In the genomic region with DNA sequence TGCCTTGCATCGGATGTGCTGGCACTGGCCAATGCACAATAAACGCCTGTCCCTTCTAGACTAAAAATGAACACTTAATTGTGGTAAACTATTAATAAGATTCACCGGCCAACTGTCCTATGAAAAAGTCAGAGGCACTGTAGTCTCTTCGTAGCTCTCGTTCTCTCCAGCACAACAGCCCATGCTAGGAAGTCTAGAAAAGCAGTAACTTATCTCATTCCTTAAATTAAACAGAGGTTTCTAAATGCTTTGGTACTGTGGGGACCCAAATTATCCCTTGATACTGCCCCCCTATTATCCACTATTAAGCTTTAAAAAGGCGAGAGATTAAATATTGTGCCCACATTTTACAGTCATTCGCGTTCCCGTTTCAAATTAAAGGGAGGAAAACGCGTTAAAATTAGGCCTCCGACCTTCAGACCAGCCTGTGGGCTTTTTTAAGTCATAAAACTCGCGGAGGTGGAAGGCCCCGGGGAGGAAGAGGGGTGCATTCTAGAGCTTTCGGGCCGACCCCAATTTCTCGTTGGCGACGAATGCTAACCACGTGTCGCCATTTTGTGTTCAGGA, we compare ENCODE assay signal across 8 cellular contexts. TPM values are rescaled to one million over a fixed set of nuclear protein-coding genes. Genes with fewer than 3 reads are reported as not detected.
DNase-seq lines count a peak whose midpoint lies in the region; ATAC-seq and TF ChIP-seq lines count a peak whose summit lies in the region.

No MANE protein-coding gene starts in this region.

- peaks cover 51% of the 10 kb centered on the region for H3K36me3 Mint-ChIP-seq in T-helper 2 cell treated with Interferon-gamma antibody and Interleukin-4, amounts not matched to agents 5 μg/mL and 100 μg/mL, for 36 hours (ENCODE audit: low read depth)
- peaks cover 57% of the 10 kb centered on the region for H3K36me3 Mint-ChIP-seq in activated CD4-positive, alpha-beta memory T cell treated with anti-CD3 and anti-CD28 coated beads, Interleukin-2, amount 10 ng/mL, durations not matched to agents 7 days and 5 days (ENCODE audit: low read depth)
- H3K36me3 Mint-ChIP-seq in glutamatergic neuron (ENCODE audit: unreplicated experiment): peaks cover 13% of the 10 kb centered on the region

- H3K27ac Mint-ChIP-seq in T-helper 2 cell treated with Interferon-gamma antibody and Interleukin-4, amounts not matched to agents 5 μg/mL and 100 μg/mL, for 36 hours: peak overlapping the region; percentile 99
- peak overlapping the region; percentile 100 for H3K27ac Mint-ChIP-seq in activated CD4-positive, alpha-beta memory T cell treated with anti-CD3 and anti-CD28 coated beads, Interleukin-2, amount 10 ng/mL, durations not matched to agents 7 days and 5 days
- peak overlapping the region; percentile 100 for H3K27ac Mint-ChIP-seq in glutamatergic neuron (ENCODE audit: unreplicated experiment)

- H3K27me3 Mint-ChIP-seq in T-helper 2 cell treated with Interferon-gamma antibody and Interleukin-4, amounts not matched to agents 5 μg/mL and 100 μg/mL, for 36 hours (ENCODE audit: low read depth): peaks cover 4% of the 10 kb centered on the region
- H3K27me3 Mint-ChIP-seq in activated CD4-positive, alpha-beta memory T cell treated with anti-CD3 and anti-CD28 coated beads, Interleukin-2, amount 10 ng/mL, durations not matched to agents 7 days and 5 days: no peaks in the 10 kb centered on the region
- peaks cover 33% of the 10 kb centered on the region for H3K27me3 Mint-ChIP-seq in glutamatergic neuron (ENCODE audit: unreplicated experiment)

- ATAC-seq in GM18498 (IDR thresholded peaks at IDR 0.05; ENCODE audit: unreplicated experiment) (no peak), GM21528 (IDR thresholded peaks at IDR 0.05; ENCODE audit: low FRiP score, unreplicated experiment) (no peak)

- no peaks in the 10 kb centered on the region for H3K9me3 Mint-ChIP-seq in T-helper 2 cell treated with Interferon-gamma antibody and Interleukin-4, amounts not matched to agents 5 μg/mL and 100 μg/mL, for 36 hours
- H3K9me3 Mint-ChIP-seq in activated CD4-positive, alpha-beta memory T cell treated with anti-CD3 and anti-CD28 coated beads, Interleukin-2, amount 10 ng/mL, durations not matched to agents 7 days and 5 days: no peaks in the 10 kb centered on the region
- H3K9me3 Mint-ChIP-seq in glutamatergic neuron (ENCODE audit: unreplicated experiment): peaks cover 32% of the 10 kb centered on the region

- POLR2A ChIA-PET in activated CD4-positive, alpha-beta memory T cell treated with anti-CD3 and anti-CD28 coated beads, Interleukin-2, amount 10 ng/mL, durations not matched to agents 7 days and 5 days (lab: Charles Lee): interaction anchor here (0.7 to 15.0 kb wide), 22 partner anchors 8 to 649 kb away, joined by 3 to 856 read pairs (median 11); a partner anchor contains a TSS

- no peak for TF ChIP-seq CTCF in glutamatergic neuron (IDR thresholded peaks at IDR 0.05; ENCODE audit: partially characterized antibody, unreplicated experiment)

- H3K4me3 Mint-ChIP-seq in T-helper 2 cell treated with Interferon-gamma antibody and Interleukin-4, amounts not matched to agents 5 μg/mL and 100 μg/mL, for 36 hours: peak overlapping the region; percentile 80
- H3K4me3 Mint-ChIP-seq in activated CD4-positive, alpha-beta memory T cell treated with anti-CD3 and anti-CD28 coated beads, Interleukin-2, amount 10 ng/mL, durations not matched to agents 7 days and 5 days: peak overlapping the region; percentile 98
- H3K4me3 Mint-ChIP-seq in glutamatergic neuron (ENCODE audit: unreplicated experiment): peak overlapping the region; percentile 86

- DNase-seq in T-helper 2 cell treated with Interferon-gamma antibody and Interleukin-4, amounts not matched to agents 5 μg/mL and 100 μg/mL, for 36 hours (ENCODE audit: low spot score): no peak
- DNase-seq in T-helper 2 cell: no peak
- DNase-seq in activated CD4-positive, alpha-beta memory T cell treated with anti-CD3 and anti-CD28 coated beads, Interleukin-2, amount 10 ng/mL, durations not matched to agents 7 days and 5 days: no peak
- DNase-seq in glutamatergic neuron: no peak
- DNase-seq in GM03348 (ENCODE audit: low spot score): no peak

- H3K4me3 ChIP-seq in skin epidermis: peak overlapping the region; percentile 54 to 96 (median 87)

- H3K4me1 Mint-ChIP-seq in T-helper 2 cell treated with Interferon-gamma antibody and Interleukin-4, amounts not matched to agents 5 μg/mL and 100 μg/mL, for 36 hours (ENCODE audit: low read depth): peaks cover 48% of the 10 kb centered on the region
- H3K4me1 Mint-ChIP-seq in activated CD4-positive, alpha-beta memory T cell treated with anti-CD3 and anti-CD28 coated beads, Interleukin-2, amount 10 ng/mL, durations not matched to agents 7 days and 5 days: peaks cover 57% of the 10 kb centered on the region
- H3K4me1 Mint-ChIP-seq in glutamatergic neuron (ENCODE audit: low read depth, unreplicated experiment): peaks cover 17% of the 10 kb centered on the region

- CTCF ChIA-PET in activated CD4-positive, alpha-beta memory T cell treated with anti-CD3 and anti-CD28 coated beads, Interleukin-2, amount 10 ng/mL, durations not matched to agents 7 days and 5 days (lab: Charles Lee): interaction anchor here (0.8 to 12.9 kb wide), 9 partner anchors 10 to 174 kb away, joined by 3 to 147 read pairs (median 5); a partner anchor contains a TSS

- H3K27ac ChIP-seq in skin epidermis: peak overlapping the region; percentile 94 to 100 (median 100)

RNA-seq across cellular contexts. Expression of a gene that starts 1.5 kb away (rescaled TPM):
- total RNA-seq in activated CD4-positive, alpha-beta memory T cell treated with anti-CD3 and anti-CD28 coated beads, Interleukin-2, amount 10 ng/mL, durations not matched to agents 7 days and 5 days: 100 to 1,000 TPM; 475 to 483 TPM
- 301 TPM for total RNA-seq in glutamatergic neuron (ENCODE audit: unreplicated experiment)
